13 cellular contexts compared by ENCODE assay signal in genomic region chr20:43799150-43799711, GRCh38.
A peak's percentile ranks its signal among the peaks of the same experiment; 100 is the strongest.
DNase-seq lines count a peak whose midpoint lies in the region; ATAC-seq and TF ChIP-seq lines count a peak whose summit lies in the region.
"Had no signal": no experiment of that assay in that cellular context is flagged by ENCODE, and none has a peak within 500 bp of the region (broad histone marks: within the 10 kb centered on the region; RNA-seq: fewer than 3 reads in every experiment).

No MANE protein-coding gene starts in this region.

- ATAC-seq in HG03571 (IDR thresholded peaks at IDR 0.05; ENCODE audit: unreplicated experiment), result no peak
- no peak for ATAC-seq in GM21529 (IDR thresholded peaks at IDR 0.05; ENCODE audit: unreplicated experiment)

- TF ChIP-seq CTCF in AG10803 (conservative IDR thresholded peaks at IDR 0.05; ENCODE audit: low read length), result no peak
- no peak for TF ChIP-seq CTCF in GM06990 (IDR thresholded peaks at IDR 0.05; ENCODE audit: insufficient read depth, low read length, poor library complexity, severe bottlenecking)
- no peak for TF ChIP-seq CTCF in choroid plexus epithelial cell (conservative IDR thresholded peaks at IDR 0.05; ENCODE audit: low read depth, low read length)

- H3K4me3 ChIP-seq in AG10803 (ENCODE audit: low read length) (no peak overlapping the region), GM06990 (replicated peaks; ENCODE audit: low read depth, low read length) (no peak overlapping the region), choroid plexus epithelial cell (ENCODE audit: low read depth, low read length) (no peak overlapping the region)

- no peaks in the 10 kb centered on the region for H3K27me3 ChIP-seq in GM06990 (replicated peaks; ENCODE audit: control insufficient read depth, insufficient read depth, low read length)

- no peaks in the 10 kb centered on the region for H3K36me3 ChIP-seq in GM06990 (ENCODE audit: control insufficient read depth, insufficient read depth, low read length)

- DNase-seq in AG10803 (ENCODE audit: low read depth) (peak; percentile 5), GM06990 (ENCODE audit: extremely low read depth, insufficient read length) (peak; percentile 74), NCI-H1105 (lab: John Stamatoyannopoulos, UW) (peak; percentile 18), choroid plexus epithelial cell (ENCODE audit: low read depth) (peak; percentile 22)
- DNase-seq in activated CD4-positive, CD25-positive, alpha-beta regulatory T cell (lab: John Stamatoyannopoulos, UW), result no peak
- no peak for DNase-seq in activated CD4-positive, CD25-positive, alpha-beta regulatory T cell treated with anti-CD3 and anti-CD28 coated beads, Interleukin-2, amount 50 U/mL, for 72 hours
- DNase-seq: activated gamma-delta T cell; CD4-positive, alpha-beta T cell; NCI-H2081; RPMI8226; trophoblast cell had no signal

Comparison
In these comparisons a context has a peak if more than half of its experiments do, and no peak if none do; other contexts are left out.
1. DNase-seq: peak in AG10803 (single experiment), GM06990 (single experiment), NCI-H1105 (single experiment) and choroid plexus epithelial cell (single experiment); none in activated CD4-positive, CD25-positive, alpha-beta regulatory T cell (0 of 4) and activated CD4-positive, CD25-positive, alpha-beta regulatory T cell treated with anti-CD3 and anti-CD28 coated beads, Interleukin-2, amount 50 U/mL, for 72 hours (single experiment).